Comparison of ENCODE assay signal across 8 cellular contexts in the genomic region with DNA sequence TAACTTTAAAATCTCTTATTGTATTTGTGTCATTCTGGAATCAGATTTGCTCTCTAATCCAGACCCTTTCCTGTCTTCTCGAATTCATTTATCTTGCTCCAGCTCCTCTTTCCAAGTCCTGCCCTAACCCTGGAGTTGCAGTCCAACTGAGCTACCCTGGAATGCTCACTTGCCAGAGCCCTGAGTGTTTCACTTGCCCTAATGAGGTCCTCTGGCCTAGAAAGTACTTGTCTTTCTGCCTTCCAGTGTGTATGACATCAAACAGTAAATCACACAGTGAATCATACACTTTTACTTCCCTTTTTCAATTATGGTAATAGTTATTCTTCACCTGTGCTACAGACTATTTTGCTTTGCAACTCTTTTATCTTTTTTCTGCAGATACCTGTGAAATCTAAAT.
DNase-seq lines count a peak whose midpoint lies in the region; ATAC-seq, FAIRE-seq and TF ChIP-seq lines count a peak whose summit lies in the region.

No MANE protein-coding gene starts in this region.

- peak overlapping the region; percentile 52 to 60 for H3K27ac Mint-ChIP-seq in activated naive CD4-positive, alpha-beta T cell treated with anti-CD3 and anti-CD28 coated beads, Interleukin-2, amount 50 U/mL, for 72 hours

- H3K4me1 ChIP-seq in OCI-LY3 (ENCODE audit: low read length) = peaks cover 33% of the 10 kb centered on the region
- H3K4me1 ChIP-seq in kidney (ENCODE audit: control insufficient read depth in 1 of 2, insufficient read depth in 1 of 2, low read depth in 1 of 2, low read length in 2 of 2) = no peaks in the 10 kb centered on the region
- no peaks in the 10 kb centered on the region for H3K4me1 ChIP-seq in testis

- H2AFZ ChIP-seq in OCI-LY3 (ENCODE audit: low read depth, low read length) = no peak overlapping the region

- 36 to 45% methylated on average over 1 of the region's 1 CpG for WGBS in testis, 2 donors

- peak overlapping the region; percentile 45 for H3K27ac ChIP-seq in OCI-LY3 (ENCODE audit: low read length)
- H3K27ac ChIP-seq in kidney (ENCODE audit: low read depth in 2 of 2, low read length in 2 of 2) = no peak overlapping the region
- H3K27ac ChIP-seq in testis = no peak overlapping the region

- H3K4me3 ChIP-seq in OCI-LY3 (ENCODE audit: low read length) (peak overlapping the region; percentile 34), fibroblast of villous mesenchyme (ENCODE audit: low read depth, low read length) (no peak overlapping the region), kidney (ENCODE audit: low read length in 2 of 2) (no peak overlapping the region), testis (no peak overlapping the region)

- no peak for DNase-seq in activated naive CD4-positive, alpha-beta T cell treated with anti-CD3 and anti-CD28 coated beads, Interleukin-2, amount 50 U/mL, for 72 hours (ENCODE audit: low spot score in 2 of 2)
- no peak for DNase-seq in activated naive CD4-positive, alpha-beta T cell treated with Interleukin-2 at 50 U/mL for 16 hours
- DNase-seq in fibroblast of villous mesenchyme (ENCODE audit: low read depth) (peak; percentile 61), kidney (no peak), HuH-7 (ENCODE audit: low spot score) (no peak), testis (no peak)

- no peaks in the 10 kb centered on the region for H3K36me3 ChIP-seq in OCI-LY3 (replicated peaks; ENCODE audit: low read depth, low read length)
- no peaks in the 10 kb centered on the region for H3K36me3 ChIP-seq in kidney (ENCODE audit: control insufficient read depth in 1 of 2, insufficient read depth in 2 of 2, low read length in 2 of 2)
- H3K36me3 ChIP-seq in testis (ENCODE audit: low read depth, missing control alignments) = no peaks in the 10 kb centered on the region

- peak; percentile 84 to 86 for ATAC-seq in activated naive CD4-positive, alpha-beta T cell treated with anti-CD3 and anti-CD28 coated beads, Interleukin-2, amount 50 U/mL, for 72 hours
- ATAC-seq in HG02852 (IDR thresholded peaks at IDR 0.05; ENCODE audit: unreplicated experiment) = peak; percentile 98

- H3K9ac ChIP-seq in OCI-LY3 (ENCODE audit: low read length) (no peak overlapping the region), kidney (ENCODE audit: low read length in 2 of 2) (no peak overlapping the region)

- peaks cover 27% of the 10 kb centered on the region for H3K27me3 ChIP-seq in OCI-LY3 (ENCODE audit: low read depth, low read length)
- no peaks in the 10 kb centered on the region for H3K27me3 ChIP-seq in testis

- no peak for TF ChIP-seq POLR2A in testis (IDR thresholded peaks at IDR 0.05)

- H3K9me3 ChIP-seq in OCI-LY3 (ENCODE audit: insufficient read depth, low read length) (no peaks in the 10 kb centered on the region), kidney (ENCODE audit: control insufficient read depth in 1 of 2, low read length in 2 of 2) (no peaks in the 10 kb centered on the region), testis (no peaks in the 10 kb centered on the region)

- peak overlapping the region; percentile 62 for H3K4me2 ChIP-seq in OCI-LY3 (ENCODE audit: low read length)

- H3K36me3 Mint-ChIP-seq in activated naive CD4-positive, alpha-beta T cell treated with anti-CD3 and anti-CD28 coated beads, Interleukin-2, amount 50 U/mL, for 72 hours = peaks cover 7 to 25% of the 10 kb centered on the region in 2 donors

- no peaks in the 10 kb centered on the region for H3K9me3 Mint-ChIP-seq in activated naive CD4-positive, alpha-beta T cell treated with anti-CD3 and anti-CD28 coated beads, Interleukin-2, amount 50 U/mL, for 72 hours

- peaks cover 29% of the 10 kb centered on the region; the same call in 1 of the 2 replicates for H4K20me1 ChIP-seq in OCI-LY3 (ENCODE audit: insufficient read depth, low read length)

- FAIRE-seq in kidney (lab: Jason Lieb, UNC) = no peak

- intact Hi-C loops in kidney (cut with DNase I) = loop anchor here (10.0 kb wide), 1 partner anchor 89 kb away; no protein-coding TSS in a partner anchor
- intact Hi-C loops in testis (cut with DNase I; ENCODE audit: low total_unique reads) = no loop called here

- TF ChIP-seq CTCF in OCI-LY3 (IDR thresholded peaks at IDR 0.05; ENCODE audit: low read depth, low read length) (no peak), fibroblast of villous mesenchyme (IDR thresholded peaks at IDR 0.05; ENCODE audit: insufficient read depth, low read depth, low read length) (no peak), kidney (IDR thresholded peaks at IDR 0.05; ENCODE audit: borderline replicate concordance, extremely low read depth, insufficient read depth) (no peak), testis (IDR thresholded peaks at IDR 0.05) (no peak)

- no peaks in the 10 kb centered on the region for H3K79me2 ChIP-seq in OCI-LY3 (ENCODE audit: low read length)
